ENCODE assay signal across 8 cellular contexts in genomic region chr7:126881916-126882315, GRCh38.
DNase-seq lines count a peak whose midpoint lies in the region; ATAC-seq, FAIRE-seq and TF ChIP-seq lines count a peak whose summit lies in the region.
"Not testable (repeated sequence)": the region's sequence is repeated elsewhere in the genome, so short reads cannot be mapped to it uniquely, and the experiment has no call there.

No MANE protein-coding gene starts in this region.

- H3K4me3 ChIP-seq in GM12878 = not testable (repeated sequence)

- RAD21 ChIA-PET in GM12878 (lab: Charles Lee; ENCODE audit: unreplicated experiment) = not testable (repeated sequence)

- SMC1A ChIA-PET in GM12878 (lab: Charles Lee; ENCODE audit: uncharacterized antibody, unreplicated experiment) = not testable (repeated sequence)

- not testable (repeated sequence) for H3K36me3 ChIP-seq in GM12878 (ENCODE audit: control insufficient read depth in 2 of 2, insufficient read depth in 2 of 2, low read length in 1 of 2)

- H3K14ac ChIP-seq in H9 (ENCODE audit: insufficient read depth, low read length) = not testable (repeated sequence)

- H3K79me2 ChIP-seq in H9 (ENCODE audit: insufficient read depth, low read length); GM12878 (ENCODE audit: control insufficient read depth, insufficient read depth, low read length): not testable (repeated sequence)

- BruUV-seq in GM12878 (replicated peaks; lab: Mats Ljungman, UMichigan) = not testable (repeated sequence)

- not testable (repeated sequence) for H3K56ac ChIP-seq in H9 (ENCODE audit: insufficient read length, low read depth, low read length)

- not testable (repeated sequence) for H4K8ac ChIP-seq in H9 (replicated peaks; ENCODE audit: insufficient read length, low read depth, low read length)

- not testable (repeated sequence) for H3K9me3 ChIP-seq in H9 (ENCODE audit: control insufficient read depth, low read depth, low read length); GM12878 (replicated peaks; ENCODE audit: control insufficient read depth, insufficient read depth, low read length)

- peak; percentile 29; the same call in 1 of the 2 replicates for TF ChIP-seq RAD21 in GM12878 (IDR thresholded peaks at IDR 0.05; ENCODE audit: insufficient read depth, low read depth, low read length)

- H3K36me3 Mint-ChIP-seq in H9 (ENCODE audit: insufficient read depth in 1 of 3, low read depth in 3 of 3) = not testable (repeated sequence)

- not testable (repeated sequence) for FAIRE-seq in GM12878 (lab: Jason Lieb, UNC)

- not testable (repeated sequence) for H3K18ac ChIP-seq in H9 (ENCODE audit: insufficient read length, low read depth, low read length)

- peaks cover 11 to 14% of the 10 kb centered on the region in 2 experiments for H3K4me1 Mint-ChIP-seq in H9

- H3K4me3 Mint-ChIP-seq in H9 = not testable (repeated sequence)

- not testable (repeated sequence) for H2AK5ac ChIP-seq in H9 (ENCODE audit: insufficient read length, low read length)

- TF ChIP-seq CTCF in H9 (conservative IDR thresholded peaks at IDR 0.05) (0 out of 3 replicates have a peak, but pooled peaks have one; percentile 27), GM12878 (IDR thresholded peaks at IDR 0.05 in 2 of 3, conservative IDR thresholded peaks at IDR 0.05 in 1 of 3; ENCODE audit: control insufficient read depth in 2 of 3, extremely low read depth in 1 of 3, insufficient read depth in 1 of 3, low read depth in 3 of 3, low read length in 3 of 3) (peak in 2 of 3 experiments; percentile 4 to 10; a peak in 2 of 6 replicates)

- H2BK12ac ChIP-seq in H9 (ENCODE audit: insufficient read length, low read depth, low read length) = not testable (repeated sequence)

- not testable (repeated sequence) for H4K20me1 ChIP-seq in H9 (ENCODE audit: control insufficient read depth, insufficient read depth, insufficient read length); GM12878 (ENCODE audit: control insufficient read depth, insufficient read depth)

- not testable (repeated sequence) for H3K27me3 Mint-ChIP-seq in H9 (ENCODE audit: low read depth)

- POLR2A ChIA-PET in GM12878 (lab: Charles Lee) = not testable (repeated sequence)

- ATAC-seq in GM18498 (IDR thresholded peaks at IDR 0.05; ENCODE audit: unreplicated experiment) = peak; percentile 48
- ATAC-seq in HG03175 (IDR thresholded peaks at IDR 0.05; ENCODE audit: unreplicated experiment) = peak; percentile 65
- peak; percentile 52 for ATAC-seq in GM12878

- H4K5ac ChIP-seq in H9 (ENCODE audit: insufficient read length, low read depth, low read length) = not testable (repeated sequence)

- H3K27ac ChIP-seq in H9 (ENCODE audit: insufficient read length, low read depth, low read length); GM12878 (ENCODE audit: control insufficient read depth, insufficient read depth): not testable (repeated sequence)

- not testable (repeated sequence) for H3K27me3 ChIP-seq in H9 (ENCODE audit: insufficient read depth, low read length); GM12878 (replicated peaks in 1 of 2; ENCODE audit: control insufficient read depth in 2 of 2, insufficient read depth in 2 of 2, low read length in 1 of 2)

- not testable (repeated sequence) for H2BK20ac ChIP-seq in H9 (ENCODE audit: low read depth, low read length, poor library complexity, severe bottlenecking)

- H2BK15ac ChIP-seq in H9 (ENCODE audit: low read depth, low read length) = not testable (repeated sequence)

- CTCF ChIA-PET in GM12878 (lab: Yijun Ruan, JAX) = not testable (repeated sequence)

- no CpG with 5 or more reads among the region's 2 CpGs for WGBS in H9 (ENCODE audit: extremely low coverage, insufficient read length, low lambda C conversion rate)
- WGBS in GM12878 (ENCODE audit: insufficient coverage, insufficient replicate concordance, low lambda C conversion rate, missing lambda C conversion rate) = 0% methylated on average over 2 of the region's 2 CpGs

- in situ Hi-C loops in GM12878 (cut with MboI) = not testable (repeated sequence)

- H3K23me2 ChIP-seq in H9 (ENCODE audit: insufficient read length, low read depth, low read length, poor library complexity, severe bottlenecking) = not testable (repeated sequence)

- H4K91ac ChIP-seq in H9 (ENCODE audit: insufficient read length, low read depth, low read length) = not testable (repeated sequence)

- not testable (repeated sequence) for H2BK120ac ChIP-seq in H9 (ENCODE audit: low read depth, low read length, poor library complexity, severe bottlenecking)

- not testable (repeated sequence) for H3T11ph ChIP-seq in H9 (ENCODE audit: low read length)

- not testable (repeated sequence) for H3K9ac ChIP-seq in H9 (ENCODE audit: extremely low read depth, insufficient read length, low read length); GM12878 (ENCODE audit: control insufficient read depth, insufficient read depth, low read length)

- not testable (repeated sequence) for H3K27ac Mint-ChIP-seq in H9

- H3K9me3 Mint-ChIP-seq in H9 = not testable (repeated sequence)

- H3K79me1 ChIP-seq in H9 (ENCODE audit: insufficient read depth, low read depth, low read length, poor library complexity, severe bottlenecking) = not testable (repeated sequence)

- not testable (repeated sequence) for H2BK5ac ChIP-seq in H9 (ENCODE audit: insufficient read length, low read length)

- TF ChIP-seq POLR2A in GM12878 (IDR thresholded peaks at IDR 0.05; ENCODE audit: low read depth, low read length) = not testable (repeated sequence)

- H3K4ac ChIP-seq in H9 (ENCODE audit: low read depth, low read length) = not testable (repeated sequence)

- H3K23ac ChIP-seq in H9 (ENCODE audit: insufficient read length, low read depth, low read length) = not testable (repeated sequence)

- DNase-seq in H9; GM12878 (ENCODE audit: low read depth, low spot score): not testable (repeated sequence)
- DNase-seq in NCI-H1417 (lab: John Stamatoyannopoulos, UW) (peak; percentile 10 to 59 (median 23)), NCI-H345 (lab: John Stamatoyannopoulos, UW) (peak; percentile 8), SHP77 (lab: John Stamatoyannopoulos, UW) (peak; percentile 12 to 32), pons (ENCODE audit: low spot score) (peak; percentile 24)

- not testable (repeated sequence) for H3K4me2 ChIP-seq in H9 (ENCODE audit: insufficient read depth, insufficient read length, low read length); GM12878 (ENCODE audit: control insufficient read depth, insufficient read depth)

- not testable (repeated sequence) for TF ChIP-seq EP300 in GM12878 (IDR thresholded peaks at IDR 0.05; ENCODE audit: borderline replicate concordance in 1 of 2, control insufficient read depth in 1 of 2, low read depth in 2 of 2, low read length in 2 of 2)

- intact Hi-C loops in GM12878 (cut with micrococcal nuclease; ENCODE audit: unreplicated experiment) = not testable (repeated sequence)

- not testable (repeated sequence) for H3K4me1 ChIP-seq in H9 (ENCODE audit: insufficient read depth, low read length); GM12878 (ENCODE audit: control insufficient read depth, insufficient read depth, low read length)

- not testable (repeated sequence) for H2AFZ ChIP-seq in H9 (ENCODE audit: low read length); GM12878 (ENCODE audit: control insufficient read depth, low read depth, low read length)
